In the genomic region with DNA sequence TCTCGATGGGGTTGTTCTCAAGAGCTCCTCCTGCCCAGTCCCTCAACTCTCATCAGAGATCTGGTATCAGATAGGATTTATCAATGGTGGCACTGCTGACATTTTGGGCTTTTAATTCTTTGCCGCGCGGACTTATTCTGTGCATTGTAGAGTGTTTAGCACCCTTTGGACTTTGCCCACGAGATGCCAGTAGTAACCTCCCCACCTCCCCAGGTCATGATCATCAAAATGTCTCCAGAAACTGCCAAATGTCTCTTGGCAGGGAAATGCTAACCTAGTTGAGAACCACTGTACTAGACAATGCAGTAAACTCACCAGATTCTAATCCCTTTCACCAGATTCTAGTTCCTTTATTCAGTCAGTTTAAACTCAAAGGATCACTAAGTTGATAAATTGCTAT, we compare ENCODE assay signal across 36 cellular contexts. TPM values are rescaled to one million over a fixed set of nuclear protein-coding genes. Genes with fewer than 3 reads are reported as not detected.
"Had no signal": no experiment of that assay in that cellular context is flagged by ENCODE, and none has a peak within 500 bp of the region (broad histone marks: within the 10 kb centered on the region; RNA-seq: fewer than 3 reads in every experiment).

No MANE protein-coding gene starts in this region.

- H3K27me3 ChIP-seq: MG63 had no signal

- H3K36me3 ChIP-seq: MG63 had no signal

- H3K9me3 ChIP-seq: MG63 had no signal

- H3K9ac ChIP-seq: KMS-11 had no signal

- DNase-seq: Karpas-422, Kasumi-1, MG63, MM.1S, MV-4-11, NCI-H1048, NCI-H1092, NCI-H1092 treated with DMSO at 0.1 percent for 48 hours, NCI-H1105, NCI-H1105 treated with DMSO at 0.1 percent for 48 hours, NCI-H1417, NCI-H1417 treated with DMSO at 0.1 percent for 48 hours, NCI-H1436, NCI-H1436 treated with DMSO at 0.1 percent for 48 hours, NCI-H146, NCI-H1694, NCI-H1694 treated with DMSO at 0.1 percent for 48 hours, NCI-H187, NCI-H187 treated with DMSO at 0.1 percent for 48 hours, NCI-H1930, NCI-H2029, NCI-H2029 treated with DMSO at 0.1 percent for 48 hours, NCI-H2081, NCI-H2081 treated with DMSO at 0.1 percent for 48 hours, NCI-H2107, NCI-H2171, NCI-H2171 treated with DMSO at 0.1 percent for 48 hours, NCI-H2227 treated with DMSO at 0.1 percent for 48 hours, NCI-H226, NCI-H345, NCI-H446, NCI-H446 treated with DMSO at 0.1 percent for 48 hours, NCI-H510A had no signal

- H3K4me2 ChIP-seq: KMS-11 had no signal

- H3K4me3 ChIP-seq: MG63 had no signal

- H3K27ac ChIP-seq: KMS-11 had no signal

RNA-seq across cellular contexts. Expression of a gene that starts 24.0 kb away (rescaled TPM):
- total RNA-seq: LHCN-M2 had no signal

RNA-seq across cellular contexts. Expression of a gene that starts 59.5 kb away (rescaled TPM):
- total RNA-seq: LHCN-M2, MCF 10A had no signal
